In the genomic region with DNA sequence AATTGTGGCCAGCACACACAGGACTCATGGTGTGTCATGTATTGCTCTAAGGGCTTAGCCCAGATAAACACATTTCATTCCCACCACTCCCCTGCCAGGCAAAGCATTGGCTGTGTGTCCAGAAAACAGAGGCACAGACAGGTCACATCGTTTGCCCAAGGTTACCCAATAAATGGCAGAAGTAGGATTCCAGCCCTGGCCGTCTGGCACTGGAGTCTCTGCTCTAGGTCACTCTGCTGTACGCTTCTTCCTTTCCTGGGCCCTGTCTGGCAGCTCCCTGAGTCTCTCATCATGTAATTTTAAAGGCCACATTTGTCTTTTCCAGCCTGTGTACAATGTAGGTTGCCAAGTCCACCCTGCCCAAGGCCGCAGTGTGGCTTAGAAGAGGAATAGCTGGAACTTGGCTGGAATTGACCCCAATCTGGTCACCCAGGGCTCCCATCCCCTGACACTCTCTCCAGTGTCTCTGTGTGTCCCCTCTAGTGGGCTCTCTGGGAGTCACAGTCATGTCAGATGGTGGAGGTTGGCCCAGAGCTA, we compare ENCODE assay signal across 30 cellular contexts.
DNase-seq lines count a peak whose midpoint lies in the region; ATAC-seq and TF ChIP-seq lines count a peak whose summit lies in the region.
"Had no signal": no experiment of that assay in that cellular context is flagged by ENCODE, and none has a peak within 500 bp of the region (broad histone marks: within the 10 kb centered on the region; RNA-seq: fewer than 3 reads in every experiment).

No MANE protein-coding gene starts in this region.

- no peak overlapping the region for H2AK5ac ChIP-seq in neuronal stem cell (ENCODE audit: low read depth, low read length)

- no peaks in the 10 kb centered on the region for H3K79me2 ChIP-seq in GM23338 (replicated peaks; ENCODE audit: insufficient read depth)

- H3K79me1 ChIP-seq in neuronal stem cell (ENCODE audit: low read depth, low read length), result no peaks in the 10 kb centered on the region

- H3K36me3 Mint-ChIP-seq in GM23338 (ENCODE audit: low read depth), result no peaks in the 10 kb centered on the region
- H3K36me3 Mint-ChIP-seq: CD4-positive, alpha-beta memory T cell; naive B cell had no signal

- no peaks in the 10 kb centered on the region for H3K27me3 ChIP-seq in GM23338 (ENCODE audit: insufficient read depth)
- no peaks in the 10 kb centered on the region for H3K27me3 ChIP-seq in WERI-Rb-1 (ENCODE audit: insufficient read depth, low read depth, severe bottlenecking)
- H3K27me3 ChIP-seq in neuronal stem cell (ENCODE audit: control insufficient read depth in 3 of 3, insufficient read depth in 3 of 3, low read depth in 1 of 3, low read length in 3 of 3), result no peaks in the 10 kb centered on the region
- H3K27me3 ChIP-seq: colonic mucosa, spleen had no signal

- no peak overlapping the region for H3K27ac Mint-ChIP-seq in GM23338
- H3K27ac Mint-ChIP-seq: activated B cell treated with CpG ODN at 0.5 μM for 24 hours; activated naive CD4-positive, alpha-beta T cell treated with anti-CD3 and anti-CD28 coated beads, Interleukin-2, amount 50 U/mL, for 72 hours; B cell; CD4-positive, alpha-beta memory T cell; naive B cell; stimulated activated naive CD8-positive, alpha-beta T cell treated with anti-CD3 and anti-CD28 coated beads, Interleukin-15, Interleukin-2, amounts not matched to agents 100 ng/mL and 50 ng/mL, for 24 hours had no signal

- no peak overlapping the region for H3K4me3 ChIP-seq in GM23338
- H3K4me3 ChIP-seq in WERI-Rb-1 (ENCODE audit: low read depth, low read length), result no peak overlapping the region
- H3K4me3 ChIP-seq in neuronal stem cell (ENCODE audit: low read length in 2 of 2), result no peak overlapping the region
- H3K4me3 ChIP-seq: colonic mucosa, HAP-1, spleen, thoracic aorta had no signal

- no CpG with 5 or more reads among the region's 4 CpGs for WGBS in neuronal stem cell (ENCODE audit: extremely low coverage in 2 of 2, insufficient read length in 2 of 2, insufficient replicate concordance in 1 of 2), 2 donors

- no peaks in the 10 kb centered on the region for H3K4me1 Mint-ChIP-seq in GM23338
- H3K4me1 Mint-ChIP-seq: activated B cell treated with CpG ODN at 0.5 μM for 24 hours; B cell; CD4-positive, alpha-beta memory T cell; naive B cell had no signal

- TF ChIP-seq CTCF in GM23338 (conservative IDR thresholded peaks at IDR 0.05; ENCODE audit: low read depth in 2 of 2) (0 out of 4 replicates have a peak, but pooled peaks of 1 of the 2 experiments have one; percentile 4), WERI-Rb-1 (IDR thresholded peaks at IDR 0.05; ENCODE audit: low read depth, low read length) (peak; percentile 25; the same call in 1 of the 2 replicates)

- H3K9me3 ChIP-seq in WERI-Rb-1 (ENCODE audit: severe bottlenecking) (no peaks in the 10 kb centered on the region), neuronal stem cell (replicated peaks in 1 of 2; ENCODE audit: control insufficient read depth in 2 of 2, insufficient read depth in 1 of 2, low read depth in 1 of 2, low read length in 2 of 2) (no peaks in the 10 kb centered on the region)
- H3K9me3 ChIP-seq: colonic mucosa, HAP-1, thoracic aorta had no signal

- H3K27ac ChIP-seq in GM23338 (ENCODE audit: low read depth), result no peak overlapping the region
- no peak overlapping the region for H3K27ac ChIP-seq in WERI-Rb-1
- no peak overlapping the region for H3K27ac ChIP-seq in neuronal stem cell (replicated peaks; ENCODE audit: low read length)
- H3K27ac ChIP-seq: colonic mucosa, thoracic aorta had no signal

- no peak overlapping the region for H3K23ac ChIP-seq in neuronal stem cell (ENCODE audit: low read depth, low read length, poor library complexity)

- H3K4me3 Mint-ChIP-seq in GM23338, result no peak overlapping the region
- H3K4me3 Mint-ChIP-seq: activated B cell treated with CpG ODN at 0.5 μM for 24 hours; B cell; CD4-positive, alpha-beta memory T cell; naive B cell; stimulated activated naive CD8-positive, alpha-beta T cell treated with anti-CD3 and anti-CD28 coated beads, Interleukin-15, Interleukin-2, amounts not matched to agents 100 ng/mL and 50 ng/mL, for 24 hours had no signal

- H2BK12ac ChIP-seq in neuronal stem cell (ENCODE audit: low read length), result peak overlapping the region; percentile 66

- H3K4me2 ChIP-seq in GM23338 (no peak overlapping the region), neuronal stem cell (ENCODE audit: insufficient read depth, low read length, poor library complexity, severe bottlenecking) (no peak overlapping the region)

- H2AFZ ChIP-seq in GM23338 (no peak overlapping the region), neuronal stem cell (ENCODE audit: low read length) (no peak overlapping the region)

- H4K8ac ChIP-seq in neuronal stem cell (ENCODE audit: low read depth, low read length), result no peak overlapping the region

- no peak overlapping the region for H2BK15ac ChIP-seq in neuronal stem cell (ENCODE audit: low read length)

- no peaks in the 10 kb centered on the region for H3F3A ChIP-seq in GM23338 (replicated peaks; ENCODE audit: low read depth)

- H3K4me1 ChIP-seq in GM23338 (ENCODE audit: insufficient read depth), result no peaks in the 10 kb centered on the region
- H3K4me1 ChIP-seq in neuronal stem cell (ENCODE audit: control insufficient read depth in 2 of 2, insufficient read depth in 1 of 2, low read depth in 1 of 2, low read length in 2 of 2), result no peaks in the 10 kb centered on the region
- H3K4me1 ChIP-seq: colonic mucosa, HAP-1, spleen had no signal

- no peak overlapping the region for H4K91ac ChIP-seq in neuronal stem cell (ENCODE audit: low read depth, low read length, poor library complexity)

- intact Hi-C loops in left ventricle myocardium superior (cut with micrococcal nuclease) (no loop called here), posterior vena cava (cut with DNase I) (no loop called here)

- H3K36me3 ChIP-seq in GM23338 (ENCODE audit: insufficient read depth) (no peaks in the 10 kb centered on the region), WERI-Rb-1 (no peaks in the 10 kb centered on the region), neuronal stem cell (replicated peaks in 1 of 2; ENCODE audit: control insufficient read depth in 2 of 2, insufficient read depth in 2 of 2, low read length in 2 of 2) (no peaks in the 10 kb centered on the region)
- H3K36me3 ChIP-seq: colonic mucosa, HAP-1, spleen, thoracic aorta had no signal

- H3K9ac ChIP-seq in neuronal stem cell (ENCODE audit: low read depth, low read length, poor library complexity), result no peak overlapping the region

- no peak overlapping the region for H3K4ac ChIP-seq in neuronal stem cell (ENCODE audit: low read length)

- H4K20me1 ChIP-seq in GM23338 (replicated peaks; ENCODE audit: insufficient read depth), result no peaks in the 10 kb centered on the region

- H2BK120ac ChIP-seq in neuronal stem cell (ENCODE audit: low read depth, low read length), result no peak overlapping the region

- H3K27me3 Mint-ChIP-seq in GM23338 (ENCODE audit: insufficient read depth, low read depth, poor library complexity), result peaks cover 4% of the 10 kb centered on the region
- H3K27me3 Mint-ChIP-seq: activated B cell treated with CpG ODN at 0.5 μM for 24 hours, B cell, naive B cell had no signal

- H3K9me3 Mint-ChIP-seq in GM23338, result no peaks in the 10 kb centered on the region; the same call in 2 of the 3 replicates
- H3K9me3 Mint-ChIP-seq: activated B cell treated with CpG ODN at 0.5 μM for 24 hours had no signal

- H3K9me2 ChIP-seq in GM23338 (ENCODE audit: insufficient read depth), result no peaks in the 10 kb centered on the region

- no peak overlapping the region for H3K18ac ChIP-seq in neuronal stem cell (ENCODE audit: low read length)

- DNase-seq in GM23338 (ENCODE audit: low spot score), result no peak
- no peak for DNase-seq in WERI-Rb-1
- no peak for DNase-seq in left ventricle myocardium superior
- DNase-seq in neuronal stem cell (ENCODE audit: low spot score), result no peak
- no peak for DNase-seq in posterior vena cava (ENCODE audit: low spot score)
- no peak for DNase-seq in AG08395 (ENCODE audit: low spot score)
- DNase-seq: activated B cell treated with CpG ODN at 0.5 μM for 24 hours; activated CD4-positive, alpha-beta T cell treated with anti-CD3 and anti-CD28 coated beads, Interleukin-2, amount 50 U/mL, for 1 hour; activated effector memory CD4-positive, alpha-beta T cell treated with Interleukin-2 at 50 U/mL for 16 hours; activated T-cell treated with anti-CD3 and anti-CD28 coated beads, Interleukin-2, amount 50 U/mL, for 1 hour; CD4-positive, alpha-beta memory T cell; colonic mucosa; effector CD4-positive, alpha-beta T cell; hypothalamus; left colon; naive B cell; NCI-H146; NCI-H226; NCI-H69; retina; SIG-M5; spleen; stimulated activated CD8-positive, alpha-beta memory T cell treated with anti-CD3 and anti-CD28 coated beads, Interleukin-4, amount 100 ng/mL, for 48 hours; T1000 had no signal

- peak; percentile 36; the same call in 2 of the 3 replicates for ATAC-seq in GM23338
- peak; percentile 66 for ATAC-seq in left ventricle myocardium superior
- ATAC-seq in HG02973 (IDR thresholded peaks at IDR 0.05; ENCODE audit: unreplicated experiment), result no peak
- ATAC-seq: activated naive CD4-positive, alpha-beta T cell treated with anti-CD3 and anti-CD28 coated beads, Interleukin-2, amount 50 U/mL, for 72 hours; left colon had no signal

- no peak overlapping the region for H3K14ac ChIP-seq in neuronal stem cell (ENCODE audit: low read length)

- H2BK5ac ChIP-seq in neuronal stem cell (ENCODE audit: low read length), result no peak overlapping the region

TF ChIP-seq in GM23338, 12 proteins besides CTCF, POLR2A, EP300 and RAD21 (continues in another document):
- no peak for TF ChIP-seq EZH2phosphoT487 (IDR thresholded peaks at IDR 0.05; ENCODE audit: unreplicated experiment)
- no peak for TF ChIP-seq JUNB (IDR thresholded peaks at IDR 0.05; ENCODE audit: unreplicated experiment)
